ENCODE assay signal across 4 cellular contexts in genomic region chr18:78655921-78656320, GRCh38.
"Had no signal": no experiment of that assay in that cellular context is flagged by ENCODE, and none has a peak within 500 bp of the region (broad histone marks: within the 10 kb centered on the region; RNA-seq: fewer than 3 reads in every experiment).

No MANE protein-coding gene starts in this region.

- H3K4me1 Mint-ChIP-seq: GM23338, H9 had no signal

- DNase-seq: H9, HCEC 1CT, IMR-90 had no signal

- H3K27ac Mint-ChIP-seq: GM23338, H9 had no signal

- H3K4me3 Mint-ChIP-seq: GM23338, H9 had no signal

- ATAC-seq: GM23338 had no signal
